1 cellular context compared by ENCODE assay signal in the genomic region with DNA sequence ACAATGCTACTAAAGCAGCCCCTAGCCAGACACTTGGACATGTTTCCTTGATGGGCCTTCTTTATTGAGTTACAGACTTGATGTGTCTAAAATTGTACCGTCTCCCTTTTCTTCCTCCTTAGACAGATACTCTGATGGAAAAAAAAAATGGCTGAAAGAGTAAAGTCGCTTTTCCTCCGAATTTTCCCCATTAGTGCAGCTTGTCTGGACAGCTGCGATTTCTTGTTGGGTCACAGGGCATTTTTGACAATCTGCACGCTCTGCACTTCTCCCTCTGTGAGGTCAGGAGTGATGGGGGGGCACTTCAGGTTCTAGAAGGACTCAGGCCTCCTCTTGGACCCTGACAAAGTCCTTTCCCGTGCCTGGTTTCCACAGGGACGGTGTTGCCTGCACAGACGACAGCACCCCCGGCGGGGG.
TF ChIP-seq lines count a peak whose summit lies in the region.

No MANE protein-coding gene starts in this region.

TF ChIP-seq in GM12878, 131 proteins besides CTCF, POLR2A, EP300 and RAD21:
- TF ChIP-seq SREBF1 (IDR thresholded peaks at IDR 0.05; ENCODE audit: low read length) (no peak), TCF3 (IDR thresholded peaks at IDR 0.05; ENCODE audit: borderline replicate concordance, insufficient read depth, low read depth, low read length) (no peak), SIN3A (IDR thresholded peaks at IDR 0.05; ENCODE audit: low read depth, low read length) (no peak), JUND (IDR thresholded peaks at IDR 0.05; ENCODE audit: low read depth, low read length) (no peak), HDGF (IDR thresholded peaks at IDR 0.05) (no peak), TARDBP (IDR thresholded peaks at IDR 0.05; ENCODE audit: borderline replicate concordance) (0 out of 2 replicates have a peak, but pooled peaks have one; percentile 33), HCFC1 (IDR thresholded peaks at IDR 0.05; ENCODE audit: low read length) (0 out of 2 replicates have a peak, but pooled peaks have one; percentile 8), ZSCAN29 (IDR thresholded peaks at IDR 0.05) (peak; percentile 43; the same call in 1 of the 2 replicates)
- TF ChIP-seq, protein P1, sequence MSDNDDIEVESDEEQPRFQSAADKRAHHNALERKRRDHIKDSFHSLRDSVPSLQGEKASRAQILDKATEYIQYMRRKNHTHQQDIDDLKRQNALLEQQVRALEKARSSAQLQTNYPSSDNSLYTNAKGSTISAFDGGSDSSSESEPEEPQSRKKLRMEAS (IDR thresholded peaks at IDR 0.05; ENCODE audit: low read depth, low read length): no peak
- TF ChIP-seq, protein P2, sequence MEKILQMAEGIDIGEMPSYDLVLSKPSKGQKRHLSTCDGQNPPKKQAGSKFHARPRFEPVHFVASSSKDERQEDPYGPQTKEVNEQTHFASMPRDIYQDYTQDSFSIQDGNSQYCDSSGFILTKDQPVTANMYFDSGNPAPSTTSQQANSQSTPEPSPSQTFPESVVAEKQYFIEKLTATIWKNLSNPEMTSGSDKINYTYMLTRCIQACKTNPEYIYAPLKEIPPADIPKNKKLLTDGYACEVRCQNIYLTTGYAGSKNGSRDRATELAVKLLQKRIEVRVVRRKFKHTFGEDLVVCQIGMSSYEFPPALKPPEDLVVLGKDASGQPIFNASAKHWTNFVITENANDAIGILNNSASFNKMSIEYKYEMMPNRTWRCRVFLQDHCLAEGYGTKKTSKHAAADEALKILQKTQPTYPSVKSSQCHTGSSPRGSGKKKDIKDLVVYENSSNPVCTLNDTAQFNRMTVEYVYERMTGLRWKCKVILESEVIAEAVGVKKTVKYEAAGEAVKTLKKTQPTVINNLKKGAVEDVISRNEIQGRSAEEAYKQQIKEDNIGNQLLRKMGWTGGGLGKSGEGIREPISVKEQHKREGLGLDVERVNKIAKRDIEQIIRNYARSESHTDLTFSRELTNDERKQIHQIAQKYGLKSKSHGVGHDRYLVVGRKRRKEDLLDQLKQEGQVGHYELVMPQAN (conservative IDR thresholded peaks at IDR 0.05): no peak
